In the genomic region with DNA sequence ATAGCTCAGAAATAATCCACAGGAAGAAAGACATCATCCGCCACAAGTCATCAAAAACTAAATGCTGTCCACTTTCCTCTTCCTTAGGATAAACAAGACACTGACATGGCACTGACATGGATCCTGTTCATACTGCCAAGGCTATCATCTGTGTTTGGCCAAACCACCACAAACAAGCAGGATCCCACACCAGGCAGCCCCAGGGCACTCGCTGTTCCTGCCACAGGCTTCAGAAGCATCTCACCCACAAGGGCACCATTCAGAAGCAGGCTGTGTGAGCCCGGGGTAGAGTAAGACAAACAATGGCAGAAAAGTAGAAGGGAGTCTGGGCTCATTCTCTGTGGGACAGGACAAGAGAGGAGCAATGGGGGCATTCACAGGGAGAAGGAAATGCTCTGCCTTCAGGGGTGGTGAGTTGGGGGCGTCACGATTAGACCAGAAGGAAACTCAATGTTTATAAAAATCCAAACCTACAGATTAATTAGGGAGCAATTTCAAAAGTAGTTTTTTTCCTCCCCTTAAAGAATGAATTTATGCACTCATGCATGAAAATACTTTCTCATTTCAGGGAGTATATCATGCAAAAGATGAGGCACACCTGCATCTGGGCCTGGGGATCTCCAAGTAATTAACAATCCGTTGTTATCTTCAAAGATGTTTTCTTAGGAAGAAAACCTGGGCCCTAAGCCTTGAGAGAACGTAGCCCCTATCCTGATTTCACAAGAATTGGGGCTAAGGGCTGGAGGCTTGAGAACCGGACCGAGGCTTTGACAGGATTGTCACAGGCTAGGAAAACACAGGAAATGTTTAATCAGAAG, we compare ENCODE assay signal across 14 cellular contexts. TPM values are rescaled to one million over a fixed set of nuclear protein-coding genes. Genes with fewer than 3 reads are reported as not detected.
DNase-seq lines count a peak whose midpoint lies in the region; ATAC-seq and TF ChIP-seq lines count a peak whose summit lies in the region.
"Had no signal": no experiment of that assay in that cellular context is flagged by ENCODE, and none has a peak within 500 bp of the region (broad histone marks: within the 10 kb centered on the region; RNA-seq: fewer than 3 reads in every experiment).

No MANE protein-coding gene starts in this region.

- ATAC-seq in HG02571 (IDR thresholded peaks at IDR 0.05; ENCODE audit: unreplicated experiment): no peak
- ATAC-seq: stimulated activated naive CD8-positive, alpha-beta T cell treated with anti-CD3 and anti-CD28 coated beads, Interleukin-15, amount 100 ng/mL, for 72 hours had no signal

- H3K27me3 ChIP-seq in skeletal muscle satellite cell (ENCODE audit: control insufficient read depth, insufficient read depth, low read length) (peaks cover 8% of the 10 kb centered on the region), left ventricle myocardium inferior (ENCODE audit: low read depth) (no peaks in the 10 kb centered on the region)

- no peak overlapping the region for H3K9ac ChIP-seq in skeletal muscle satellite cell (ENCODE audit: low read depth, low read length)

- intact Hi-C loops in left ventricle myocardium inferior (cut with micrococcal nuclease): no loop called here

- DNase-seq in RPMI8226 (peak; percentile 16), hippocampal formation (lab: John Stamatoyannopoulos, UW) (peak; percentile 14 to 30), SKM-1 (lab: John Stamatoyannopoulos, UW; ENCODE audit: unreplicated experiment) (no peak), left ventricle myocardium inferior (no peak), COR-L47 (lab: John Stamatoyannopoulos, UW) (no peak)
- DNase-seq: activated naive CD8-positive, alpha-beta T cell treated with anti-CD3 and anti-CD28 coated beads, Interleukin-2, amount 10 ng/mL, durations not matched to agents 7 days and 5 days; H9; retina; stimulated activated naive CD8-positive, alpha-beta T cell treated with anti-CD3 and anti-CD28 coated beads, Interleukin-15, amount 100 ng/mL, for 72 hours had no signal

- TF ChIP-seq CTCF in HEK293 (tag by site-specific recombination; IDR thresholded peaks at IDR 0.05) (no peak), left ventricle myocardium inferior (IDR thresholded peaks at IDR 0.05; ENCODE audit: borderline replicate concordance) (no peak)

- no peak overlapping the region for H3K4me3 ChIP-seq in HEK293 (ENCODE audit: low read depth, low read length)
- H3K4me3 ChIP-seq in skeletal muscle satellite cell (ENCODE audit: low read length): no peak overlapping the region
- no peak overlapping the region for H3K4me3 ChIP-seq in left ventricle myocardium inferior
- H3K4me3 ChIP-seq: coronary artery, SJSA1 had no signal

- POLR2A ChIA-PET in HEK293 (lab: Yijun Ruan, JAX): no interaction called here

- CTCF ChIA-PET in HEK293 (lab: Yijun Ruan, JAX): interaction anchor here (0.5 to 1.0 kb wide), 2 partner anchors 13 to 728 kb away, joined by 3 to 4 read pairs; no protein-coding TSS in a partner anchor

- no peaks in the 10 kb centered on the region for H3K9me3 ChIP-seq in HEK293 (ENCODE audit: control insufficient read depth, insufficient read depth, low read depth, low read length)
- H3K9me3 ChIP-seq in skeletal muscle satellite cell (replicated peaks; ENCODE audit: low read length): no peaks in the 10 kb centered on the region
- H3K9me3 ChIP-seq in left ventricle myocardium inferior (replicated peaks): no peaks in the 10 kb centered on the region
- H3K9me3 ChIP-seq: SJSA1 had no signal

- H3K36me3 ChIP-seq in HEK293 (ENCODE audit: control insufficient read depth in 2 of 2, insufficient read depth in 1 of 2, low read length in 2 of 2) (no peaks in the 10 kb centered on the region), skeletal muscle satellite cell (ENCODE audit: insufficient read depth, low read length) (no peaks in the 10 kb centered on the region), left ventricle myocardium inferior (no peaks in the 10 kb centered on the region)
- H3K36me3 ChIP-seq: SJSA1 had no signal

- peak overlapping the region; percentile 42 for H3K27ac ChIP-seq in HEK293 (ENCODE audit: extremely low read depth, low read depth, low read length)
- H3K27ac ChIP-seq in left ventricle myocardium inferior (replicated peaks): no peak overlapping the region
- H3K27ac ChIP-seq: coronary artery, SJSA1 had no signal

- H3K4me1 ChIP-seq in HEK293 (ENCODE audit: control insufficient read depth, insufficient read depth, low read length) (peaks cover 15% of the 10 kb centered on the region), skeletal muscle satellite cell (ENCODE audit: control insufficient read depth, insufficient read depth, low read length) (no peaks in the 10 kb centered on the region), left ventricle myocardium inferior (peaks cover 11% of the 10 kb centered on the region)
- H3K4me1 ChIP-seq: SJSA1 had no signal

- peak overlapping the region; percentile 35 for H3K4me2 ChIP-seq in skeletal muscle satellite cell (ENCODE audit: low read length)

TF ChIP-seq in HEK293, 187 proteins besides CTCF, POLR2A, EP300 and RAD21 (continues in another document):
- TF ChIP-seq WT1 (tag by site-specific recombination; IDR thresholded peaks at IDR 0.05) (peak; percentile 88), ZBTB48 (tag by site-specific recombination; IDR thresholded peaks at IDR 0.05) (peak; percentile 41; the same call in 1 of the 2 replicates), SALL2 (tag by site-specific recombination; IDR thresholded peaks at IDR 0.05; ENCODE audit: borderline replicate concordance) (no peak), SP2 (tag by site-specific recombination; IDR thresholded peaks at IDR 0.05) (no peak), ZNF645 (tag by site-specific recombination; IDR thresholded peaks at IDR 0.05) (no peak), KLF9 (tag by site-specific recombination; IDR thresholded peaks at IDR 0.05; ENCODE audit: low read depth) (no peak), ZNF398 (tag by site-specific recombination; IDR thresholded peaks at IDR 0.05) (no peak), ATF2 (tag by site-specific recombination; IDR thresholded peaks at IDR 0.05; ENCODE audit: low read depth) (no peak), ZNF660 (tag by site-specific recombination; IDR thresholded peaks at IDR 0.05) (no peak), ZBTB44 (tag by site-specific recombination; IDR thresholded peaks at IDR 0.05) (peak; percentile 69; the same call in 1 of the 2 replicates)
- TF ChIP-seq, protein P1, sequence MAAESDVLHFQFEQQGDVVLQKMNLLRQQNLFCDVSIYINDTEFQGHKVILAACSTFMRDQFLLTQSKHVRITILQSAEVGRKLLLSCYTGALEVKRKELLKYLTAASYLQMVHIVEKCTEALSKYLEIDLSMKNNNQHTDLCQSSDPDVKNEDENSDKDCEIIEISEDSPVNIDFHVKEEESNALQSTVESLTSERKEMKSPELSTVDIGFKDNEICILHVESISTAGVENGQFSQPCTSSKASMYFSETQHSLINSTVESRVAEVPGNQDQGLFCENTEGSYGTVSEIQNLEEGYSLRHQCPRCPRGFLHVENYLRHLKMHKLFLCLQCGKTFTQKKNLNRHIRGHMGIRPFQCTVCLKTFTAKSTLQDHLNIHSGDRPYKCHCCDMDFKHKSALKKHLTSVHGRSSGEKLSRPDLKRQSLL (tag by site-specific recombination; IDR thresholded peaks at IDR 0.05): no peak

RNA-seq across cellular contexts. Expression of gene ATP1A1, which starts 43.3 kb away (rescaled TPM):
- 88.2 and 88.7 TPM in 2 replicates for total RNA-seq in skeletal muscle satellite cell (2012; rRNA removed)
- total RNA-seq in left ventricle myocardium inferior: 230 TPM

Comparison
In these comparisons a context has a peak if more than half of its experiments do, and no peak if none do; other contexts are left out.
1. DNase-seq: peak in RPMI8226 (single experiment) and hippocampal formation (2 of 2); none in SKM-1 (single experiment), left ventricle myocardium inferior (single experiment) and COR-L47 (single experiment).